ENCODE assay signal across 1 cellular context in the genomic region with DNA sequence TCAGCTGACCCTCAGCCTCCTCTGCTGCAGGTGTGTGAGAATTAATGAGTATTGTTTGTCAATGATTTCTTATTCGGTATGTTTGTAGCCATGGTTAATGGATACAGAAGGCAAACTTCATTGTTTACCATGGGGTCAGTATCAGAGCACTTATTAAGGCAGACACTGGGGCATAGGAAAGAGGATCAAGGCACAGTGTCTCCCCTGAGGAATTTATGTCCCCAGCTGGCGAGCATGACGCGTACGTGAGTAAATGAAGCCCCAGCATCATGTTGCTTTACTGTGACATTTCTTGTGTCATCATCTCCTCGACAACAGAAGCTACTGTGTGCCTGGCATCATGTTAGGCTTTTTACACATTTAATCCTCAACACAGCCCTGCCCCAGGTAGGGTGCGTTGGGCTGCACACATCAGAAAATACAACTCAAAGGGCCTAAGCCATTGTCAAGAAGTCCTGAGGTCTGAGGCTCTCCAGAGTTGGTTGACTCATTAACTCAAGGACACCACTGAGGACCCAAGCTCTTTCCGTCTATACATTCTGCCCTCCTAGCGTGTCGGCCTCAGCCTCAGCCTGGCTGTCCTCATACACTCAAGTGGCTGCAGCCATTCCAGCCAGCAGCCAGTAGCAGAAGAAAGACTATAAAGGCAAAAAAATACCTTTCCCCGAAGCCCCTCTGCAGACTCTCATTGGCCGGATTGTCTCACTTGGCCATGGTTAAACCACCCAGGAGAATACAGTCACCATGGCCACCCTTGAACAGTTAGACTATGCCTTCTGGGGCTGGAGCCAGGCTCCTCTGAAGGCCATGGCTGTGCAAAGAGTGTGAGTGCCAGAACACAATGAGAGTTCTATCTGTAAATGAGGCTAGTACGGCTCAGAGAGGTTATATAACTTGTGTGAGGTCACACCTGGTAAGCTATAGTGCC.
TF ChIP-seq lines count a peak whose summit lies in the region.

No MANE protein-coding gene starts in this region.

TF ChIP-seq in HepG2, 621 proteins besides CTCF, POLR2A, EP300 and RAD21 (continued from another document and continues in another):
- TF ChIP-seq, protein P1, sequence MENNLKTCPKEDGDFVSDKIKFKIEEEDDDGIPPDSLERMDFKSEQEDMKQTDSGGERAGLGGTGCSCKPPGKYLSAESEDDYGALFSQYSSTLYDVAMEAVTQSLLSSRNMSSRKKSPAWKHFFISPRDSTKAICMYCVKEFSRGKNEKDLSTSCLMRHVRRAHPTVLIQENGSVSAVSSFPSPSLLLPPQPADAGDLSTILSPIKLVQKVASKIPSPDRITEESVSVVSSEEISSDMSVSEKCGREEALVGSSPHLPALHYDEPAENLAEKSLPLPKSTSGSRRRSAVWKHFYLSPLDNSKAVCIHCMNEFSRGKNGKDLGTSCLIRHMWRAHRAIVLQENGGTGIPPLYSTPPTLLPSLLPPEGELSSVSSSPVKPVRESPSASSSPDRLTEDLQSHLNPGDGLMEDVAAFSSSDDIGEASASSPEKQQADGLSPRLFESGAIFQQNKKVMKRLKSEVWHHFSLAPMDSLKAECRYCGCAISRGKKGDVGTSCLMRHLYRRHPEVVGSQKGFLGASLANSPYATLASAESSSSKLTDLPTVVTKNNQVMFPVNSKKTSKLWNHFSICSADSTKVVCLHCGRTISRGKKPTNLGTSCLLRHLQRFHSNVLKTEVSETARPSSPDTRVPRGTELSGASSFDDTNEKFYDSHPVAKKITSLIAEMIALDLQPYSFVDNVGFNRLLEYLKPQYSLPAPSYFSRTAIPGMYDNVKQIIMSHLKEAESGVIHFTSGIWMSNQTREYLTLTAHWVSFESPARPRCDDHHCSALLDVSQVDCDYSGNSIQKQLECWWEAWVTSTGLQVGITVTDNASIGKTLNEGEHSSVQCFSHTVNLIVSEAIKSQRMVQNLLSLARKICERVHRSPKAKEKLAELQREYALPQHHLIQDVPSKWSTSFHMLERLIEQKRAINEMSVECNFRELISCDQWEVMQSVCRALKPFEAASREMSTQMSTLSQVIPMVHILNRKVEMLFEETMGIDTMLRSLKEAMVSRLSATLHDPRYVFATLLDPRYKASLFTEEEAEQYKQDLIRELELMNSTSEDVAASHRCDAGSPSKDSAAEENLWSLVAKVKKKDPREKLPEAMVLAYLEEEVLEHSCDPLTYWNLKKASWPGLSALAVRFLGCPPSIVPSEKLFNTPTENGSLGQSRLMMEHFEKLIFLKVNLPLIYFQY (CRISPR knock-in tag; IDR thresholded peaks at IDR 0.05; ENCODE audit: borderline replicate concordance), result no peak
- TF ChIP-seq FOXK1 (CRISPR knock-in tag; IDR thresholded peaks at IDR 0.05; ENCODE audit: borderline replicate concordance, low read depth) (no peak), SAP130 (CRISPR knock-in tag; IDR thresholded peaks at IDR 0.05; ENCODE audit: low read depth) (no peak; the same call in 1 of the 2 replicates), ONECUT2 (CRISPR knock-in tag; IDR thresholded peaks at IDR 0.05) (no peak), ZBTB7A (CRISPR knock-in tag; IDR thresholded peaks at IDR 0.05) (no peak), SIX1 (CRISPR knock-in tag; IDR thresholded peaks at IDR 0.05; ENCODE audit: borderline replicate concordance) (no peak), HMG20B (CRISPR knock-in tag; conservative IDR thresholded peaks at IDR 0.05) (no peak), RELA (CRISPR knock-in tag; IDR thresholded peaks at IDR 0.05) (no peak), GPN1 (CRISPR knock-in tag; IDR thresholded peaks at IDR 0.05; ENCODE audit: borderline replicate concordance) (no peak), RAD51 (IDR thresholded peaks at IDR 0.05; ENCODE audit: borderline replicate concordance) (no peak), ZNF672 (CRISPR knock-in tag; IDR thresholded peaks at IDR 0.05) (no peak), NCOA2 (CRISPR knock-in tag; IDR thresholded peaks at IDR 0.05) (no peak), ZNF543 (CRISPR knock-in tag; IDR thresholded peaks at IDR 0.05) (no peak), ZNF251 (CRISPR knock-in tag; IDR thresholded peaks at IDR 0.05) (no peak), ZNF772 (CRISPR knock-in tag; IDR thresholded peaks at IDR 0.05) (no peak), ZNF883 (CRISPR knock-in tag; IDR thresholded peaks at IDR 0.05; ENCODE audit: not compliant biosample characterization) (no peak), KDM5B (CRISPR knock-in tag; IDR thresholded peaks at IDR 0.05; ENCODE audit: borderline replicate concordance) (no peak), DNMT1 (CRISPR knock-in tag; IDR thresholded peaks at IDR 0.05) (0 out of 2 replicates have a peak, but pooled peaks have one; percentile 73), ZBTB42 (CRISPR knock-in tag; IDR thresholded peaks at IDR 0.05) (0 out of 2 replicates have a peak, but pooled peaks have one; percentile 22), ZNF790 (CRISPR knock-in tag; IDR thresholded peaks at IDR 0.05; ENCODE audit: borderline replicate concordance) (no peak), ZNF510 (CRISPR knock-in tag; IDR thresholded peaks at IDR 0.05; ENCODE audit: low read depth) (no peak), FOXK2 (IDR thresholded peaks at IDR 0.05) (no peak), NR3C1 (CRISPR knock-in tag; IDR thresholded peaks at IDR 0.05) (no peak), ARHGAP35 (CRISPR knock-in tag; IDR thresholded peaks at IDR 0.05; ENCODE audit: borderline replicate concordance) (no peak), AHR (CRISPR knock-in tag; IDR thresholded peaks at IDR 0.05) (no peak), CC2D1A (CRISPR knock-in tag; IDR thresholded peaks at IDR 0.05) (no peak), TGIF2 (CRISPR knock-in tag; IDR thresholded peaks at IDR 0.05) (no peak), ZNF205 (CRISPR knock-in tag; IDR thresholded peaks at IDR 0.05) (no peak), ZNF329 (CRISPR knock-in tag; IDR thresholded peaks at IDR 0.05; ENCODE audit: low read depth) (no peak), ZSCAN25 (CRISPR knock-in tag; IDR thresholded peaks at IDR 0.05) (peak; percentile 20; the same call in 1 of the 2 replicates), JARID2 (CRISPR knock-in tag; IDR thresholded peaks at IDR 0.05; ENCODE audit: insufficient replicate concordance) (no peak), SNAI1 (CRISPR knock-in tag; IDR thresholded peaks at IDR 0.05; ENCODE audit: borderline replicate concordance) (no peak), ZNF264 (CRISPR knock-in tag; IDR thresholded peaks at IDR 0.05) (no peak), ZNF780A (CRISPR knock-in tag; IDR thresholded peaks at IDR 0.05) (no peak), SIN3A (IDR thresholded peaks at IDR 0.05; ENCODE audit: borderline replicate concordance, low read depth, low read length) (no peak), ZBTB20 (CRISPR knock-in tag; IDR thresholded peaks at IDR 0.05; ENCODE audit: borderline replicate concordance, low read depth) (peak; percentile 63; the same call in 1 of the 2 replicates), ZNF263 (CRISPR knock-in tag; IDR thresholded peaks at IDR 0.05) (0 out of 2 replicates have a peak, but pooled peaks have one; percentile 3), TSC22D2 (CRISPR knock-in tag; IDR thresholded peaks at IDR 0.05; ENCODE audit: borderline replicate concordance) (no peak), ZNF33A (CRISPR knock-in tag; IDR thresholded peaks at IDR 0.05; ENCODE audit: borderline replicate concordance) (no peak)
- TF ChIP-seq, protein P2, sequence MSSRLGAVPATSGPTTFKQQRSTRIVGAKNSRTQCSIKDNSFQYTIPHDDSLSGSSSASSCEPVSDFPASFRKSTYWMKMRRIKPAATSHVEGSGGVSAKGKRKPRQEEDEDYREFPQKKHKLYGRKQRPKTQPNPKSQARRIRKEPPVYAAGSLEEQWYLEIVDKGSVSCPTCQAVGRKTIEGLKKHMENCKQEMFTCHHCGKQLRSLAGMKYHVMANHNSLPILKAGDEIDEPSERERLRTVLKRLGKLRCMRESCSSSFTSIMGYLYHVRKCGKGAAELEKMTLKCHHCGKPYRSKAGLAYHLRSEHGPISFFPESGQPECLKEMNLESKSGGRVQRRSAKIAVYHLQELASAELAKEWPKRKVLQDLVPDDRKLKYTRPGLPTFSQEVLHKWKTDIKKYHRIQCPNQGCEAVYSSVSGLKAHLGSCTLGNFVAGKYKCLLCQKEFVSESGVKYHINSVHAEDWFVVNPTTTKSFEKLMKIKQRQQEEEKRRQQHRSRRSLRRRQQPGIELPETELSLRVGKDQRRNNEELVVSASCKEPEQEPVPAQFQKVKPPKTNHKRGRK (CRISPR knock-in tag; IDR thresholded peaks at IDR 0.05), result no peak
- TF ChIP-seq, protein P3, sequence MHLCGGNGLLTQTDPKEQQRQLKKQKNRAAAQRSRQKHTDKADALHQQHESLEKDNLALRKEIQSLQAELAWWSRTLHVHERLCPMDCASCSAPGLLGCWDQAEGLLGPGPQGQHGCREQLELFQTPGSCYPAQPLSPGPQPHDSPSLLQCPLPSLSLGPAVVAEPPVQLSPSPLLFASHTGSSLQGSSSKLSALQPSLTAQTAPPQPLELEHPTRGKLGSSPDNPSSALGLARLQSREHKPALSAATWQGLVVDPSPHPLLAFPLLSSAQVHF (CRISPR knock-in tag; IDR thresholded peaks at IDR 0.05), result no peak
- TF ChIP-seq, protein P4, sequence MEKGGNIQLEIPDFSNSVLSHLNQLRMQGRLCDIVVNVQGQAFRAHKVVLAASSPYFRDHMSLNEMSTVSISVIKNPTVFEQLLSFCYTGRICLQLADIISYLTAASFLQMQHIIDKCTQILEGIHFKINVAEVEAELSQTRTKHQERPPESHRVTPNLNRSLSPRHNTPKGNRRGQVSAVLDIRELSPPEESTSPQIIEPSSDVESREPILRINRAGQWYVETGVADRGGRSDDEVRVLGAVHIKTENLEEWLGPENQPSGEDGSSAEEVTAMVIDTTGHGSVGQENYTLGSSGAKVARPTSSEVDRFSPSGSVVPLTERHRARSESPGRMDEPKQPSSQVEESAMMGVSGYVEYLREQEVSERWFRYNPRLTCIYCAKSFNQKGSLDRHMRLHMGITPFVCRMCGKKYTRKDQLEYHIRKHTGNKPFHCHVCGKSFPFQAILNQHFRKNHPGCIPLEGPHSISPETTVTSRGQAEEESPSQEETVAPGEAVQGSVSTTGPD (CRISPR knock-in tag; IDR thresholded peaks at IDR 0.05), result no peak
- TF ChIP-seq, protein P5, sequence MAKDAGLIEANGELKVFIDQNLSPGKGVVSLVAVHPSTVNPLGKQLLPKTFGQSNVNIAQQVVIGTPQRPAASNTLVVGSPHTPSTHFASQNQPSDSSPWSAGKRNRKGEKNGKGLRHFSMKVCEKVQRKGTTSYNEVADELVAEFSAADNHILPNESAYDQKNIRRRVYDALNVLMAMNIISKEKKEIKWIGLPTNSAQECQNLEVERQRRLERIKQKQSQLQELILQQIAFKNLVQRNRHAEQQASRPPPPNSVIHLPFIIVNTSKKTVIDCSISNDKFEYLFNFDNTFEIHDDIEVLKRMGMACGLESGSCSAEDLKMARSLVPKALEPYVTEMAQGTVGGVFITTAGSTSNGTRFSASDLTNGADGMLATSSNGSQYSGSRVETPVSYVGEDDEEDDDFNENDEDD (CRISPR knock-in tag; IDR thresholded peaks at IDR 0.05; ENCODE audit: borderline replicate concordance), result no peak
- TF ChIP-seq, protein P6, sequence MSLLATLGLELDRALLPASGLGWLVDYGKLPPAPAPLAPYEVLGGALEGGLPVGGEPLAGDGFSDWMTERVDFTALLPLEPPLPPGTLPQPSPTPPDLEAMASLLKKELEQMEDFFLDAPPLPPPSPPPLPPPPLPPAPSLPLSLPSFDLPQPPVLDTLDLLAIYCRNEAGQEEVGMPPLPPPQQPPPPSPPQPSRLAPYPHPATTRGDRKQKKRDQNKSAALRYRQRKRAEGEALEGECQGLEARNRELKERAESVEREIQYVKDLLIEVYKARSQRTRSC (CRISPR knock-in tag; IDR thresholded peaks at IDR 0.05; ENCODE audit: low read depth), result no peak
- TF ChIP-seq, protein P7, sequence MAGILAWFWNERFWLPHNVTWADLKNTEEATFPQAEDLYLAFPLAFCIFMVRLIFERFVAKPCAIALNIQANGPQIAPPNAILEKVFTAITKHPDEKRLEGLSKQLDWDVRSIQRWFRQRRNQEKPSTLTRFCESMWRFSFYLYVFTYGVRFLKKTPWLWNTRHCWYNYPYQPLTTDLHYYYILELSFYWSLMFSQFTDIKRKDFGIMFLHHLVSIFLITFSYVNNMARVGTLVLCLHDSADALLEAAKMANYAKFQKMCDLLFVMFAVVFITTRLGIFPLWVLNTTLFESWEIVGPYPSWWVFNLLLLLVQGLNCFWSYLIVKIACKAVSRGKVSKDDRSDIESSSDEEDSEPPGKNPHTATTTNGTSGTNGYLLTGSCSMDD (CRISPR knock-in tag; IDR thresholded peaks at IDR 0.05), result no peak
- TF ChIP-seq, protein P8, sequence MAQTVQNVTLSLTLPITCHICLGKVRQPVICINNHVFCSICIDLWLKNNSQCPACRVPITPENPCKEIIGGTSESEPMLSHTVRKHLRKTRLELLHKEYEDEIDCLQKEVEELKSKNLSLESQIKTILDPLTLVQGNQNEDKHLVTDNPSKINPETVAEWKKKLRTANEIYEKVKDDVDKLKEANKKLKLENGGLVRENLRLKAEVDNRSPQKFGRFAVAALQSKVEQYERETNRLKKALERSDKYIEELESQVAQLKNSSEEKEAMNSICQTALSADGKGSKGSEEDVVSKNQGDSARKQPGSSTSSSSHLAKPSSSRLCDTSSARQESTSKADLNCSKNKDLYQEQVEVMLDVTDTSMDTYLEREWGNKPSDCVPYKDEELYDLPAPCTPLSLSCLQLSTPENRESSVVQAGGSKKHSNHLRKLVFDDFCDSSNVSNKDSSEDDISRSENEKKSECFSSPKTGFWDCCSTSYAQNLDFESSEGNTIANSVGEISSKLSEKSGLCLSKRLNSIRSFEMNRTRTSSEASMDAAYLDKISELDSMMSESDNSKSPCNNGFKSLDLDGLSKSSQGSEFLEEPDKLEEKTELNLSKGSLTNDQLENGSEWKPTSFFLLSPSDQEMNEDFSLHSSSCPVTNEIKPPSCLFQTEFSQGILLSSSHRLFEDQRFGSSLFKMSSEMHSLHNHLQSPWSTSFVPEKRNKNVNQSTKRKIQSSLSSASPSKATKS (CRISPR knock-in tag; IDR thresholded peaks at IDR 0.05), result no peak
- TF ChIP-seq, protein P9, sequence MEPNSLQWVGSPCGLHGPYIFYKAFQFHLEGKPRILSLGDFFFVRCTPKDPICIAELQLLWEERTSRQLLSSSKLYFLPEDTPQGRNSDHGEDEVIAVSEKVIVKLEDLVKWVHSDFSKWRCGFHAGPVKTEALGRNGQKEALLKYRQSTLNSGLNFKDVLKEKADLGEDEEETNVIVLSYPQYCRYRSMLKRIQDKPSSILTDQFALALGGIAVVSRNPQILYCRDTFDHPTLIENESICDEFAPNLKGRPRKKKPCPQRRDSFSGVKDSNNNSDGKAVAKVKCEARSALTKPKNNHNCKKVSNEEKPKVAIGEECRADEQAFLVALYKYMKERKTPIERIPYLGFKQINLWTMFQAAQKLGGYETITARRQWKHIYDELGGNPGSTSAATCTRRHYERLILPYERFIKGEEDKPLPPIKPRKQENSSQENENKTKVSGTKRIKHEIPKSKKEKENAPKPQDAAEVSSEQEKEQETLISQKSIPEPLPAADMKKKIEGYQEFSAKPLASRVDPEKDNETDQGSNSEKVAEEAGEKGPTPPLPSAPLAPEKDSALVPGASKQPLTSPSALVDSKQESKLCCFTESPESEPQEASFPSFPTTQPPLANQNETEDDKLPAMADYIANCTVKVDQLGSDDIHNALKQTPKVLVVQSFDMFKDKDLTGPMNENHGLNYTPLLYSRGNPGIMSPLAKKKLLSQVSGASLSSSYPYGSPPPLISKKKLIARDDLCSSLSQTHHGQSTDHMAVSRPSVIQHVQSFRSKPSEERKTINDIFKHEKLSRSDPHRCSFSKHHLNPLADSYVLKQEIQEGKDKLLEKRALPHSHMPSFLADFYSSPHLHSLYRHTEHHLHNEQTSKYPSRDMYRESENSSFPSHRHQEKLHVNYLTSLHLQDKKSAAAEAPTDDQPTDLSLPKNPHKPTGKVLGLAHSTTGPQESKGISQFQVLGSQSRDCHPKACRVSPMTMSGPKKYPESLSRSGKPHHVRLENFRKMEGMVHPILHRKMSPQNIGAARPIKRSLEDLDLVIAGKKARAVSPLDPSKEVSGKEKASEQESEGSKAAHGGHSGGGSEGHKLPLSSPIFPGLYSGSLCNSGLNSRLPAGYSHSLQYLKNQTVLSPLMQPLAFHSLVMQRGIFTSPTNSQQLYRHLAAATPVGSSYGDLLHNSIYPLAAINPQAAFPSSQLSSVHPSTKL (CRISPR knock-in tag; IDR thresholded peaks at IDR 0.05), result 0 out of 2 replicates have a peak, but pooled peaks have one; percentile 48
